ENCODE assay signal across 21 cellular contexts in genomic region chr11:27786331-27786730, GRCh38.
"Had no signal": no experiment of that assay in that cellular context is flagged by ENCODE, and none has a peak within 500 bp of the region (broad histone marks: within the 10 kb centered on the region; RNA-seq: fewer than 3 reads in every experiment).

No MANE protein-coding gene starts in this region.

- H3K36me3 ChIP-seq: colonic mucosa, esophagus muscularis mucosa, gastroesophageal sphincter, heart left ventricle, left ventricle myocardium inferior, lower lobe of right lung had no signal

- H3K9me3 ChIP-seq: colonic mucosa, esophagus muscularis mucosa, gastroesophageal sphincter, heart left ventricle, lower lobe of right lung, mucosa of descending colon had no signal

- H3K4me3 ChIP-seq: colonic mucosa, dorsolateral prefrontal cortex, esophagus muscularis mucosa, gastroesophageal sphincter, heart left ventricle, hepatocyte, left ventricle myocardium inferior, lower lobe of right lung, mucosa of descending colon had no signal

- H3K79me2 ChIP-seq: hepatocyte had no signal

- H3K27ac ChIP-seq: colonic mucosa, dorsolateral prefrontal cortex, esophagus muscularis mucosa, foreskin keratinocyte, gastroesophageal sphincter, heart left ventricle, hepatocyte, left ventricle myocardium inferior, lower lobe of right lung had no signal

- H3K4me1 ChIP-seq: colonic mucosa, esophagus muscularis mucosa, foreskin keratinocyte, gastroesophageal sphincter, heart left ventricle, left ventricle myocardium inferior, lower lobe of right lung had no signal

- H3K27me3 ChIP-seq: colonic mucosa, esophagus muscularis mucosa, gastroesophageal sphincter, heart left ventricle, hepatocyte had no signal

- DNase-seq: colonic mucosa; dermis blood vessel endothelial cell; dorsolateral prefrontal cortex; effector CD4-positive, alpha-beta T cell; effector memory CD4-positive, alpha-beta T cell; foreskin keratinocyte; heart left ventricle; hypothalamus; immature natural killer cell; islet precursor cell; kidney; kidney glomerular epithelial cell; left colon; left ventricle myocardium inferior; lower lobe of right lung; mesenchymal stem cell; mucosa of descending colon; naive B cell had no signal

- H2AFZ ChIP-seq: hepatocyte had no signal

- H3K4me2 ChIP-seq: hepatocyte had no signal
